1 cellular context compared by ENCODE assay signal in the genomic region with DNA sequence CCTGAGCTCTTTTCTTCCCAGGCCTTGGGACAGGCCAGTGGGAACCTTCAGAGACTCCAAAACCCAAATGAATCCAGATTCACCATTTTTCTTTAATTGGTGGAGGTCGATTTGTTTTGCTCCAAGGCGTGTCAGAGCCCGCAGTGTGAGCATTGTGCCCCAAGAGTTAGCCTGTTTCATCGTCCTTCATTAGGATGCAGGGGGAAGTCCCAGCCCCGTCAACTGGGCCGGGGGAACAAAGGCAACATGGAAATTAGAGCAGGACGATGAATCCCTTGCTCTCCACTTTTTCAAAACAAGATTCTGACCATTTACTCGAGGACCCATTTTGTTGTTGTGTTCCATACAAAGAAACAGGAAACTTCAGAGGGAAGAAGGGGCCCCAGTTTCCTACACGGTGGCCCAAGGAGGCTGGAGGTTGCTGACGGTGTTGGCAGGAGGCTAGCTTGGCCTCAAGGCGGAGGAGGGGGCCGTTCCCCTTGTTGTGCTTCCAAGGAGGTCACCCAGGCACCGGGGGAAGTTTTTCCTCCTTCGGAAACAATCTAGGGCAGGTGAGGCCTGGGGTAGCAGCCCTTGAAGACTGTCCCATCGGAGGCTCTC.
TF ChIP-seq lines count a peak whose summit lies in the region.

No MANE protein-coding gene starts in this region.

TF ChIP-seq in K562, 482 proteins besides CTCF, POLR2A, EP300 and RAD21:
- no peak for TF ChIP-seq LEF1 (IDR thresholded peaks at IDR 0.05)
- TF ChIP-seq, protein P1, sequence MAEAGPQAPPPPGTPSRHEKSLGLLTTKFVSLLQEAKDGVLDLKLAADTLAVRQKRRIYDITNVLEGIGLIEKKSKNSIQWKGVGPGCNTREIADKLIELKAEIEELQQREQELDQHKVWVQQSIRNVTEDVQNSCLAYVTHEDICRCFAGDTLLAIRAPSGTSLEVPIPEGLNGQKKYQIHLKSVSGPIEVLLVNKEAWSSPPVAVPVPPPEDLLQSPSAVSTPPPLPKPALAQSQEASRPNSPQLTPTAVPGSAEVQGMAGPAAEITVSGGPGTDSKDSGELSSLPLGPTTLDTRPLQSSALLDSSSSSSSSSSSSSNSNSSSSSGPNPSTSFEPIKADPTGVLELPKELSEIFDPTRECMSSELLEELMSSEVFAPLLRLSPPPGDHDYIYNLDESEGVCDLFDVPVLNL (CRISPR knock-in tag; IDR thresholded peaks at IDR 0.05; ENCODE audit: low read depth): no peak
